1 cellular context compared by ENCODE assay signal in genomic region chr13:73061478-73062275, GRCh38.
TF ChIP-seq lines count a peak whose summit lies in the region.

No MANE protein-coding gene starts in this region.

TF ChIP-seq in HepG2, 621 proteins besides CTCF, POLR2A, EP300 and RAD21 (continued from another document):
- TF ChIP-seq, protein P1, sequence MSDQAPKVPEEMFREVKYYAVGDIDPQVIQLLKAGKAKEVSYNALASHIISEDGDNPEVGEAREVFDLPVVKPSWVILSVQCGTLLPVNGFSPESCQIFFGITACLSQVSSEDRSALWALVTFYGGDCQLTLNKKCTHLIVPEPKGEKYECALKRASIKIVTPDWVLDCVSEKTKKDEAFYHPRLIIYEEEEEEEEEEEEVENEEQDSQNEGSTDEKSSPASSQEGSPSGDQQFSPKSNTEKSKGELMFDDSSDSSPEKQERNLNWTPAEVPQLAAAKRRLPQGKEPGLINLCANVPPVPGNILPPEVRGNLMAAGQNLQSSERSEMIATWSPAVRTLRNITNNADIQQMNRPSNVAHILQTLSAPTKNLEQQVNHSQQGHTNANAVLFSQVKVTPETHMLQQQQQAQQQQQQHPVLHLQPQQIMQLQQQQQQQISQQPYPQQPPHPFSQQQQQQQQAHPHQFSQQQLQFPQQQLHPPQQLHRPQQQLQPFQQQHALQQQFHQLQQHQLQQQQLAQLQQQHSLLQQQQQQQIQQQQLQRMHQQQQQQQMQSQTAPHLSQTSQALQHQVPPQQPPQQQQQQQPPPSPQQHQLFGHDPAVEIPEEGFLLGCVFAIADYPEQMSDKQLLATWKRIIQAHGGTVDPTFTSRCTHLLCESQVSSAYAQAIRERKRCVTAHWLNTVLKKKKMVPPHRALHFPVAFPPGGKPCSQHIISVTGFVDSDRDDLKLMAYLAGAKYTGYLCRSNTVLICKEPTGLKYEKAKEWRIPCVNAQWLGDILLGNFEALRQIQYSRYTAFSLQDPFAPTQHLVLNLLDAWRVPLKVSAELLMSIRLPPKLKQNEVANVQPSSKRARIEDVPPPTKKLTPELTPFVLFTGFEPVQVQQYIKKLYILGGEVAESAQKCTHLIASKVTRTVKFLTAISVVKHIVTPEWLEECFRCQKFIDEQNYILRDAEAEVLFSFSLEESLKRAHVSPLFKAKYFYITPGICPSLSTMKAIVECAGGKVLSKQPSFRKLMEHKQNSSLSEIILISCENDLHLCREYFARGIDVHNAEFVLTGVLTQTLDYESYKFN (CRISPR knock-in tag; conservative IDR thresholded peaks at IDR 0.05), result no peak
- TF ChIP-seq CEBPB (IDR thresholded peaks at IDR 0.05; ENCODE audit: borderline replicate concordance, low read depth, low read length), result peak; percentile 51; the same call in 1 of the 2 replicates
